ENCODE assay signal across 31 cellular contexts in genomic region chr11:90803781-90804180, GRCh38.
A peak's percentile ranks its signal among the peaks of the same experiment; 100 is the strongest.
DNase-seq lines count a peak whose midpoint lies in the region; ATAC-seq, FAIRE-seq and TF ChIP-seq lines count a peak whose summit lies in the region.
"Had no signal": no experiment of that assay in that cellular context is flagged by ENCODE, and none has a peak within 500 bp of the region (broad histone marks: within the 10 kb centered on the region; RNA-seq: fewer than 3 reads in every experiment).

No MANE protein-coding gene starts in this region.

- no peak for FAIRE-seq in bronchial epithelial cell (lab: Jason Lieb, UNC)
- FAIRE-seq: GM12878, GM19239, HTR-8/SVneo, K562 had no signal

- H3K27me3 ChIP-seq in breast epithelium (no peaks in the 10 kb centered on the region), bronchial epithelial cell (ENCODE audit: control insufficient read depth, insufficient read depth, low read length) (no peaks in the 10 kb centered on the region), foreskin keratinocyte (no peaks in the 10 kb centered on the region)
- H3K27me3 ChIP-seq: BLaER1 treated with 17β-estradiol and CSF1 and Interleukin-3, amounts not matched to agents 10 nM and 100 nM had no signal

- H3K36me3 ChIP-seq in breast epithelium (no peaks in the 10 kb centered on the region), bronchial epithelial cell (ENCODE audit: control insufficient read depth, insufficient read depth, low read length) (no peaks in the 10 kb centered on the region)
- H3K36me3 ChIP-seq: BLaER1 treated with 17β-estradiol and CSF1 and Interleukin-3, amounts not matched to agents 10 nM and 100 nM had no signal

- peak overlapping the region; percentile 53 for H3K4me3 Mint-ChIP-seq in MCF 10A (ENCODE audit: unreplicated experiment)
- H3K4me3 Mint-ChIP-seq: CD4-positive, alpha-beta T cell had no signal

- H3K36me3 Mint-ChIP-seq in MCF 10A (ENCODE audit: insufficient read depth, unreplicated experiment) = no peaks in the 10 kb centered on the region

- DNase-seq in MCF 10A (ENCODE audit: unreplicated experiment) (peak; percentile 63), breast epithelium (ENCODE audit: low spot score in 2 of 2) (no peak), bronchial epithelial cell (ENCODE audit: low read depth) (peak; percentile 17), foreskin keratinocyte (no peak), NCI-H146 (lab: John Stamatoyannopoulos, UW) (no peak)
- DNase-seq: 8988T; ACHN; CD4-positive, alpha-beta T cell; DMS79; EL; GDM1; Kasumi-1; MV-4-11; NCI-H1105; NCI-H1436 treated with DMSO at 0.1 percent for 48 hours; NCI-H1930; NCI-H2107; NCI-H524 treated with DMSO at 0.1 percent for 48 hours; NCI-H82; NK-92 treated with Interleukin-12 subunit alpha and Interleukin-12 subunit beta, amount 100 ng/mL, for 24 hours; RPMI8226; SIG-M5 had no signal

- TF ChIP-seq CTCF in MCF 10A (IDR thresholded peaks at IDR 0.05; ENCODE audit: unreplicated experiment) (no peak), breast epithelium (IDR thresholded peaks at IDR 0.05) (no peak), bronchial epithelial cell (IDR thresholded peaks at IDR 0.05; ENCODE audit: insufficient read depth, low read length, severe bottlenecking) (no peak), foreskin keratinocyte (conservative IDR thresholded peaks at IDR 0.05) (no peak)

- H3K4me1 ChIP-seq in breast epithelium (no peaks in the 10 kb centered on the region), foreskin keratinocyte (peaks cover 33% of the 10 kb centered on the region)
- H3K4me1 ChIP-seq: BLaER1 treated with 17β-estradiol and CSF1 and Interleukin-3, amounts not matched to agents 10 nM and 100 nM had no signal

- no peak overlapping the region for H3K27ac ChIP-seq in breast epithelium
- H3K27ac ChIP-seq in foreskin keratinocyte = peak overlapping the region; percentile 47
- H3K27ac ChIP-seq: BLaER1 treated with 17β-estradiol and CSF1 and Interleukin-3, amounts not matched to agents 10 nM and 100 nM; SK-N-MC had no signal

- H3K4me3 ChIP-seq in breast epithelium (no peak overlapping the region), bronchial epithelial cell (ENCODE audit: low read depth, low read length) (peak overlapping the region; percentile 5)
- H3K4me3 ChIP-seq: BLaER1 treated with 17β-estradiol and CSF1 and Interleukin-3, amounts not matched to agents 10 nM and 100 nM; GM12878; K562; SK-N-MC had no signal

- TF ChIP-seq POLR2A in breast epithelium (IDR thresholded peaks at IDR 0.05) (no peak), GM18505 (IDR thresholded peaks at IDR 0.05; ENCODE audit: borderline replicate concordance, extremely low read depth, insufficient read depth, insufficient read length) (no peak)

- peak overlapping the region; percentile 85 for H3K27ac Mint-ChIP-seq in MCF 10A (ENCODE audit: low read depth, unreplicated experiment)
- H3K27ac Mint-ChIP-seq: CD4-positive, alpha-beta T cell had no signal

- intact Hi-C loops in MCF 10A (cut with micrococcal nuclease) (loop anchor here (5.0 kb wide), 1 partner anchor 56 kb away; no protein-coding TSS in a partner anchor), breast epithelium (cut with DNase I; ENCODE audit: low total_unique reads) (no loop called here)

- POLR2A ChIA-PET in MCF 10A (lab: Yijun Ruan, JAX) = interaction anchor here (0.9 kb wide), 1 partner anchor 9 kb away, joined by 3 read pairs; no protein-coding TSS in a partner anchor

- ATAC-seq in foreskin keratinocyte (peak; percentile 51), HG03108 (IDR thresholded peaks at IDR 0.05; ENCODE audit: unreplicated experiment) (no peak), HG02840 (IDR thresholded peaks at IDR 0.05; ENCODE audit: low FRiP score, unreplicated experiment) (no peak), GM18505 (IDR thresholded peaks at IDR 0.05; ENCODE audit: unreplicated experiment) (no peak)
- ATAC-seq: GM12878, K562 had no signal

- H3K9me3 Mint-ChIP-seq in MCF 10A (ENCODE audit: unreplicated experiment) = no peaks in the 10 kb centered on the region

- H3K27me3 Mint-ChIP-seq in MCF 10A (ENCODE audit: insufficient read depth, unreplicated experiment) = no peaks in the 10 kb centered on the region
- H3K27me3 Mint-ChIP-seq: CD4-positive, alpha-beta T cell had no signal

- no peaks in the 10 kb centered on the region for H3K9me3 ChIP-seq in breast epithelium
- H3K9me3 ChIP-seq: BLaER1 treated with 17β-estradiol and CSF1 and Interleukin-3, amounts not matched to agents 10 nM and 100 nM had no signal

- CTCF ChIA-PET in MCF 10A (lab: Yijun Ruan, JAX) = interaction anchor here (0.7 to 1.1 kb wide), 3 partner anchors 27 to 72 kb away, joined by 3 to 4 read pairs (median 3); no protein-coding TSS in a partner anchor

- no TSS peak for BruUV-seq in MCF 10A (replicated peaks; lab: Mats Ljungman, UMichigan)

- H3K4me1 Mint-ChIP-seq in MCF 10A (ENCODE audit: insufficient read depth, unreplicated experiment) = peaks cover 27% of the 10 kb centered on the region

Comparison
In these comparisons a context has a peak if more than half of its experiments do, and no peak if none do; other contexts are left out.
1. DNase-seq: peak in MCF 10A (single experiment) and bronchial epithelial cell (single experiment); none in breast epithelium (0 of 2), foreskin keratinocyte (0 of 2) and NCI-H146 (single experiment).